Comparison of ENCODE assay signal across 21 cellular contexts in genomic region chr1:232938926-232939325, GRCh38.
"Had no signal": no experiment of that assay in that cellular context is flagged by ENCODE, and none has a peak within 500 bp of the region (broad histone marks: within the 10 kb centered on the region; RNA-seq: fewer than 3 reads in every experiment).

No MANE protein-coding gene starts in this region.

- H3K27me3 ChIP-seq: neutrophil, pancreas, right lobe of liver, sigmoid colon, stomach, thyroid gland, upper lobe of left lung, vagina had no signal

- H3K27ac ChIP-seq: neutrophil, pancreas, psoas muscle, right lobe of liver, sigmoid colon, stomach, thoracic aorta, thyroid gland, tibial nerve, upper lobe of left lung, vagina had no signal

- DNase-seq: nephron progenitor cell; nucleus accumbens; pancreas; psoas muscle; right cardiac atrium; right lobe of liver; sigmoid colon; small intestine; stimulated activated CD4-positive, alpha-beta T cell treated with anti-CD3 and anti-CD28 coated beads, Interleukin-15, amount 100 ng/mL, for 24 hours; stimulated activated CD4-positive, alpha-beta T cell treated with anti-CD3 and anti-CD28 coated beads, Interleukin-2, amount 100 ng/mL, for 24 hours; stimulated activated CD4-positive, alpha-beta T cell treated with anti-CD3 and anti-CD28 coated beads, Interleukin-2, amount 100 ng/mL, for 48 hours; stimulated activated CD4-positive, alpha-beta T cell treated with anti-CD3 and anti-CD28 coated beads, Interleukin-4, amount 100 ng/mL, for 24 hours; stimulated activated naive B cell treated with anti-CD40 and anti-IgM and Interleukin-4, amounts not matched to agents 10 μg/mL and 1 μg/mL and 100 μg/mL, for 72 hours; stimulated activated naive CD4-positive, alpha-beta T cell treated with Interleukin-2 at 50 U/mL for 16 hours; stomach; thyroid gland had no signal

- H3K9me3 ChIP-seq: neutrophil, pancreas, psoas muscle, right lobe of liver, sigmoid colon, thoracic aorta, thyroid gland, upper lobe of left lung, vagina had no signal

- H3K4me3 ChIP-seq: pancreas, psoas muscle, right lobe of liver, sigmoid colon, stomach, thoracic aorta, thyroid gland, tibial nerve, upper lobe of left lung, vagina had no signal

- H3K4me1 ChIP-seq: pancreas, psoas muscle, right lobe of liver, sigmoid colon, stomach, tibial nerve, vagina had no signal

- H3K36me3 ChIP-seq: neutrophil, pancreas, right lobe of liver, sigmoid colon, stomach, thoracic aorta, thyroid gland, tibial nerve, upper lobe of left lung, vagina had no signal
